8 cellular contexts compared by ENCODE assay signal in genomic region chr18:63237911-63238710, GRCh38.
DNase-seq lines count a peak whose midpoint lies in the region; ATAC-seq and TF ChIP-seq lines count a peak whose summit lies in the region.

No MANE protein-coding gene starts in this region.

- H3K4me1 ChIP-seq in Panc1 (ENCODE audit: control insufficient read depth, insufficient read depth, low read length) (no peaks in the 10 kb centered on the region), esophagus squamous epithelium (peaks cover 15 to 34% (median 15%) of the 10 kb centered on the region in 3 donors)

- POLR2A ChIA-PET in BJ (lab: Charles Lee) (no interaction called here), Panc1 (lab: Charles Lee) (no interaction called here)
- POLR2A ChIA-PET in naive thymus-derived CD8-positive, alpha-beta T cell (lab: Charles Lee), result interaction anchor here (0.7 to 1.0 kb wide), 2 partner anchors 27 to 85 kb away, joined by 4 read pairs; no protein-coding TSS in a partner anchor

- TF ChIP-seq CTCF in BJ (IDR thresholded peaks at IDR 0.05; ENCODE audit: insufficient read depth, low read depth, low read length) (no peak), Panc1 (IDR thresholded peaks at IDR 0.05) (no peak), esophagus squamous epithelium (IDR thresholded peaks at IDR 0.05) (no peak), GM10266 (IDR thresholded peaks at IDR 0.05; ENCODE audit: control insufficient read depth, insufficient read depth, low read depth, missing control alignments) (no peak)

- ATAC-seq in Panc1, result peak; percentile 72; the same call in 1 of the 2 replicates
- ATAC-seq in naive thymus-derived CD8-positive, alpha-beta T cell, result no peak
- ATAC-seq in GM21619 (IDR thresholded peaks at IDR 0.05; ENCODE audit: unreplicated experiment), result no peak

- BruUV-seq in Panc1 (replicated peaks; lab: Mats Ljungman, UMichigan), result no TSS peak

- H3K27me3 ChIP-seq in BJ (ENCODE audit: control insufficient read depth, insufficient read depth, low read length) (0 out of 2 replicates have a peak, but pooled peaks cover 1% of the 10 kb centered on the region), Panc1 (ENCODE audit: control insufficient read depth, insufficient read depth, low read length) (no peaks in the 10 kb centered on the region), esophagus squamous epithelium (no peaks in the 10 kb centered on the region)

- H3K27me3 Mint-ChIP-seq in naive thymus-derived CD8-positive, alpha-beta T cell, result no peaks in the 10 kb centered on the region

- H3K4me3 ChIP-seq in BJ (ENCODE audit: low read depth, low read length), result no peak overlapping the region
- no peak overlapping the region for H3K4me3 ChIP-seq in Panc1 (ENCODE audit: low read depth in 2 of 2, low read length in 2 of 2)
- peak overlapping the region in 1 of 4 donors; percentile 29 for H3K4me3 ChIP-seq in esophagus squamous epithelium

- peaks cover 6 to 51% (median 33%) of the 10 kb centered on the region in 3 donors for H3K36me3 Mint-ChIP-seq in naive thymus-derived CD8-positive, alpha-beta T cell

- CTCF ChIA-PET in BJ (lab: Yijun Ruan, JAX), result interaction anchor here (0.7 to 1.3 kb wide), 2 partner anchors 107 to 820 kb away, joined by 3 to 4 read pairs; no protein-coding TSS in a partner anchor
- CTCF ChIA-PET in Panc1 (lab: Charles Lee), result no interaction called here

- H3K9me3 ChIP-seq in Panc1 (ENCODE audit: control insufficient read depth, insufficient read depth, low read depth, low read length), result no peaks in the 10 kb centered on the region
- H3K9me3 ChIP-seq in esophagus squamous epithelium, result no peaks in the 10 kb centered on the region

- no peak for TF ChIP-seq POLR2A in esophagus squamous epithelium (IDR thresholded peaks at IDR 0.05)

- no peak overlapping the region for H3K4me3 Mint-ChIP-seq in naive thymus-derived CD8-positive, alpha-beta T cell

- peaks cover 35 to 80% (median 64%) of the 10 kb centered on the region in 4 donors for H3K4me1 Mint-ChIP-seq in naive thymus-derived CD8-positive, alpha-beta T cell

- peak overlapping the region in 7 of 10 donors; percentile 34 to 98 (median 80) for H3K27ac Mint-ChIP-seq in naive thymus-derived CD8-positive, alpha-beta T cell

- 22 to 27% methylated on average over 13 of the region's 13 CpGs for WGBS in esophagus squamous epithelium, 2 donors

- intact Hi-C loops in Panc1 (cut with micrococcal nuclease; ENCODE audit: unreplicated experiment), result no loop called here
- intact Hi-C loops in esophagus squamous epithelium (cut with DNase I), result no loop called here

- H3K27ac ChIP-seq in Panc1 (ENCODE audit: low read length) (no peak overlapping the region; the same call in 1 of the 2 replicates), esophagus squamous epithelium (peak overlapping the region; percentile 53 to 87 (median 81))

- H3K36me3 ChIP-seq in BJ (ENCODE audit: control insufficient read depth, insufficient read depth, low read length), result no peaks in the 10 kb centered on the region
- H3K36me3 ChIP-seq in Panc1 (ENCODE audit: control insufficient read depth, insufficient read depth, low read length), result no peaks in the 10 kb centered on the region
- no peaks in the 10 kb centered on the region for H3K36me3 ChIP-seq in esophagus squamous epithelium

- H3K9me3 Mint-ChIP-seq in naive thymus-derived CD8-positive, alpha-beta T cell, result peaks cover 0 to 7% (median 0%) of the 10 kb centered on the region in 9 donors

- in situ Hi-C loops in Panc1 (cut with HindIII; ENCODE audit: low pct_unique_long_range_greater_than_20kb, low sequenced_read_pairs), result no loop called here

- peak; percentile 61 for DNase-seq in BJ (ENCODE audit: low read depth)
- no peak for DNase-seq in Panc1 (ENCODE audit: low read depth, low spot score)
- no peak for DNase-seq in esophagus squamous epithelium (lab: John Stamatoyannopoulos, UW)
- DNase-seq in naive thymus-derived CD8-positive, alpha-beta T cell, result no peak
- DNase-seq in effector CD8-positive, alpha-beta T cell (lab: John Stamatoyannopoulos, UW), result no peak
- no peak for DNase-seq in GM10266 (ENCODE audit: extremely low spot score)
- no peak for DNase-seq in activated CD4-positive, alpha-beta T cell treated with anti-CD3 and anti-CD28 coated beads for 48 hours
